In the genomic region with DNA sequence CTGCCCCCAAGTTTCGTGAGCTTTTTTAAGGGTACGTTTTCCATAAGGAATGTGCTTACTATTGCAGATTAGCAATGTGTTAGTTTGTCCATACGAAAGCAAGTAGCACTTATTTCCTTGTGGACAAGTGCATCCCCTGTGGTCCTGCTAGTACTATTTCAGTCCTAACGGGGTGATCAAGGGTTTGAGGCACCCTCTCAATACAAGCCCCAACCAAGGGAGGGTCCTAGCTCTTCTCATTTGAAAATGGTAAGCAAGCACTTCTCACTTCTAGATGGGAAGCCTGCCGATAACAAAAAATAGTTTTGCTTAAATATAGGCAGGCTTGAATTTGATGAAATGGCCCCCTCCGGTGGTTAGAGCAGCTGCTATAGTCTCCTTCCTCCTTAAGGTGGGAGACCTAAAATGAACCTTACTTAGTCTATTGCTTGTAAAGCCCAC, we compare ENCODE assay signal across 8 cellular contexts.
DNase-seq lines count a peak whose midpoint lies in the region; ATAC-seq and TF ChIP-seq lines count a peak whose summit lies in the region.

No MANE protein-coding gene starts in this region.

- DNase-seq in ACHN (peak; percentile 37), GM12864 (ENCODE audit: low read depth) (no peak), M059J (ENCODE audit: low read depth) (peak; percentile 51), UCSD-AML1 (lab: John Stamatoyannopoulos, UW; ENCODE audit: unreplicated experiment) (peak; percentile 15), ecto neural progenitor cell (ENCODE audit: low spot score) (peak; percentile 52), mucosa of gallbladder (ENCODE audit: low spot score) (peak; percentile 33), 8988T (no peak)

- no peak for ATAC-seq in GM18870 (IDR thresholded peaks at IDR 0.05; ENCODE audit: unreplicated experiment)

- peak; percentile 40 for TF ChIP-seq CTCF in GM12864 (IDR thresholded peaks at IDR 0.05; ENCODE audit: low read depth, low read length, missing control alignments)

- no peak overlapping the region for H3K4me3 ChIP-seq in GM12864 (ENCODE audit: low read depth, low read length)

- in situ Hi-C loops in ACHN (cut with HindIII; ENCODE audit: low pct_ligation_motif_present, low pct_unique_long_range_greater_than_20kb, low sequenced_read_pairs), result no loop called here

Comparison
In these comparisons a context has a peak if more than half of its experiments do, and no peak if none do; other contexts are left out.
1. DNase-seq: peak in ACHN (single experiment), M059J (single experiment), UCSD-AML1 (single experiment), ecto neural progenitor cell (single experiment) and mucosa of gallbladder (single experiment); none in GM12864 (single experiment) and 8988T (single experiment).